8 cellular contexts compared by ENCODE assay signal in genomic region chr5:1652873-1653707, GRCh38.
DNase-seq lines count a peak whose midpoint lies in the region; ATAC-seq, FAIRE-seq and TF ChIP-seq lines count a peak whose summit lies in the region.

No MANE protein-coding gene starts in this region.

- peak; percentile 23 for ATAC-seq in GM18858 (IDR thresholded peaks at IDR 0.05; ENCODE audit: unreplicated experiment)
- ATAC-seq in HG03045 (IDR thresholded peaks at IDR 0.05; ENCODE audit: unreplicated experiment), result peak; percentile 33
- ATAC-seq in T-cell (replicated peaks in 1 of 4), result peak; percentile 61 to 70 (median 65)

- peak overlapping the region; percentile 17 to 61 (median 28) for H3K4me3 Mint-ChIP-seq in T-cell

- no peak for FAIRE-seq in keratinocyte (lab: Jason Lieb, UNC)

- H3K36me3 Mint-ChIP-seq in T-cell, result no peaks in the 10 kb centered on the region

- DNase-seq in A673 (ENCODE audit: low spot score) (peak; percentile 42), T-cell (peak in 3 of 34 experiments; percentile 11 to 22 (median 22)), keratinocyte (ENCODE audit: low read depth, low spot score) (no peak), NCI-H2107 (lab: John Stamatoyannopoulos, UW) (no peak)
- DNase-seq in effector CD4-positive, alpha-beta T cell, result no peak
- DNase-seq in stimulated activated CD4-positive, alpha-beta T cell treated with anti-CD3 and anti-CD28 coated beads, Interleukin-1b, Interleukin-23, amount 100 ng/mL, for 48 hours, result no peak

- H3K27me3 ChIP-seq in A673 (replicated peaks; ENCODE audit: insufficient read depth, low read depth, low read length, poor library complexity) (peaks cover 24% of the 10 kb centered on the region), keratinocyte (ENCODE audit: control insufficient read depth, extremely low read depth, insufficient read depth, low read length) (peaks cover 16% of the 10 kb centered on the region)

- peak overlapping the region; percentile 12 for H3K4me2 ChIP-seq in keratinocyte (ENCODE audit: control insufficient read depth, extremely low read depth, insufficient read depth, low read depth, low read length)

- no TSS peak for BruUV-seq in A673 (replicated peaks; lab: Mats Ljungman, UMichigan)

- H3K27ac ChIP-seq in A673 (ENCODE audit: low read depth, low read length, poor library complexity, severe bottlenecking) (no peak overlapping the region), keratinocyte (ENCODE audit: control insufficient read depth, insufficient read depth, low read length) (no peak overlapping the region)

- H3K4me3 ChIP-seq in A673 (ENCODE audit: low read depth, low read length, poor library complexity, severe bottlenecking), result peak overlapping the region; percentile 25
- H3K4me3 ChIP-seq in keratinocyte (ENCODE audit: control insufficient read depth in 2 of 3, extremely low read depth in 1 of 3, insufficient read depth in 2 of 3, low read depth in 1 of 3, low read length in 3 of 3), result no peak overlapping the region

- dilution Hi-C loops in keratinocyte (cut with MboI; ENCODE audit: extremely low pct_ligation_motif_present, low sequenced_read_pairs), result no loop called here

- H4K20me1 ChIP-seq in keratinocyte (ENCODE audit: control insufficient read depth, extremely low read depth, insufficient read depth, low read length), result no peaks in the 10 kb centered on the region

- no peaks in the 10 kb centered on the region for H3K9me1 ChIP-seq in keratinocyte (ENCODE audit: control insufficient read depth, extremely low read depth, insufficient read depth, low read length)

- TF ChIP-seq CTCF in A673 (conservative IDR thresholded peaks at IDR 0.05; ENCODE audit: low read depth, low read length) (no peak), keratinocyte (optimal IDR thresholded peaks at IDR 0.05 in 1 of 3, IDR thresholded peaks at IDR 0.05 in 1 of 3, conservative IDR thresholded peaks at IDR 0.05 in 1 of 3; ENCODE audit: extremely low read depth in 1 of 3, insufficient read depth in 2 of 3, low read length in 3 of 3) (no peak)

- no peaks in the 10 kb centered on the region for H3K9me3 Mint-ChIP-seq in T-cell

- CTCF ChIA-PET in A673 (lab: Charles Lee), result interaction anchor here (0.6 to 1.0 kb wide), 2 partner anchors 8 to 19 kb away, joined by 3 read pairs; no protein-coding TSS in a partner anchor
- CTCF ChIA-PET in T-cell (lab: Charles Lee), result interaction anchor here (0.6 to 1.4 kb wide), 3 partner anchors 69 to 273 kb away, joined by 3 to 5 read pairs (median 3); no protein-coding TSS in a partner anchor

- intact Hi-C loops in A673 (cut with micrococcal nuclease; ENCODE audit: unreplicated experiment), result no loop called here

- POLR2A ChIA-PET in A673 (lab: Charles Lee; ENCODE audit: low non-redundant PET), result no interaction called here
- POLR2A ChIA-PET in T-cell (lab: Charles Lee), result no interaction called here

- H3K9ac ChIP-seq in keratinocyte (ENCODE audit: control insufficient read depth, extremely low read depth, insufficient read depth, low read length), result no peak overlapping the region

- no peaks in the 10 kb centered on the region for H3K79me2 ChIP-seq in keratinocyte (ENCODE audit: control insufficient read depth, insufficient read depth, low read length)

- H3K27ac Mint-ChIP-seq in T-cell, result no peak overlapping the region

- H3K36me3 ChIP-seq in A673 (ENCODE audit: insufficient read depth, low read length, poor library complexity, severe bottlenecking) (no peaks in the 10 kb centered on the region), keratinocyte (ENCODE audit: control insufficient read depth in 2 of 2, extremely low read depth in 1 of 2, insufficient read depth in 2 of 2, low read length in 2 of 2) (no peaks in the 10 kb centered on the region)

- H2AFZ ChIP-seq in keratinocyte (ENCODE audit: control insufficient read depth, low read length), result no peak overlapping the region

- H3K4me1 ChIP-seq in A673 (ENCODE audit: insufficient read depth, low read length, poor library complexity, severe bottlenecking), result no peaks in the 10 kb centered on the region
- no peaks in the 10 kb centered on the region for H3K4me1 ChIP-seq in keratinocyte (ENCODE audit: control insufficient read depth, extremely low read depth, insufficient read depth, low read length)

- H3K4me1 Mint-ChIP-seq in T-cell, result peaks cover 0 to 7% (median 6%) of the 10 kb centered on the region in 3 donors

- H3K9me3 ChIP-seq in A673 (ENCODE audit: low read depth, low read length, poor library complexity, severe bottlenecking) (no peaks in the 10 kb centered on the region), keratinocyte (ENCODE audit: control insufficient read depth, low read depth, low read length) (no peaks in the 10 kb centered on the region)

- peaks cover 31 to 66% of the 10 kb centered on the region in 2 donors for H3K27me3 Mint-ChIP-seq in T-cell
